ENCODE assay signal across 19 cellular contexts in the genomic region with DNA sequence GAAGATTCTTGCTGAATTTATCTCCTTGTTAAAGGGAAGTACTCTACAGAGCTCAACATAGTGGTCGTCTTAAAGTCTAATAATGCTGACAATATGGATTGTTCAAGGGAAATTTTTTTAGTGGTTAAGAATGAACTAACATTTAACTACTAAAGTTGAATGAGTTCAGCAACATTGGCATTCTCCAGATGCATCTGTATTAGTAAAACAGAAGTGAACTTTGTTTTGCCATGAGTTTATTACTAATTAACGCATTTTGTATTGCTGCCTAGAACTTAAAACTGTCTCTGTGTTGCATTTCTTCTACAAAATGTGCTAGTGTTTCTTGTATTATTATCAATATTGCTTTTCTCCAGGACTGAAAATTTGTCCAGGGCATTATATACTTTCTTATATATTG.
"Had no signal": no experiment of that assay in that cellular context is flagged by ENCODE, and none has a peak within 500 bp of the region (broad histone marks: within the 10 kb centered on the region; RNA-seq: fewer than 3 reads in every experiment).

No MANE protein-coding gene starts in this region.

- H3K4me1 ChIP-seq: gastrocnemius medialis, tibial nerve had no signal

- FAIRE-seq: astrocyte, islet of Langerhans, small intestine had no signal

- H3K9me3 ChIP-seq: gastrocnemius medialis, left ventricle myocardium inferior, sigmoid colon, tibial nerve had no signal

- H3K4me3 ChIP-seq: coronary artery, gastrocnemius medialis, left ventricle myocardium inferior, sigmoid colon, tibial nerve had no signal

- H3K36me3 ChIP-seq: brain microvascular endothelial cell, gastrocnemius medialis, left ventricle myocardium inferior, sigmoid colon had no signal

- ATAC-seq: effector memory CD8-positive, alpha-beta T cell; gastrocnemius medialis had no signal

- DNase-seq: activated B cell treated with CpG ODN at 0.5 μM for 24 hours; activated effector memory CD4-positive, alpha-beta T cell treated with Interleukin-2 at 50 U/mL for 16 hours; activated naive CD4-positive, alpha-beta T cell treated with anti-CD3 and anti-CD28 coated beads, Interleukin-2, amount 50 U/mL, for 16 hours; amniotic stem cell; brain microvascular endothelial cell; effector memory CD8-positive, alpha-beta T cell; erythroblast; gastrocnemius medialis; glutamatergic neuron; left ventricle myocardium inferior; retina; sigmoid colon; small intestine; stimulated activated CD4-positive, alpha-beta T cell treated with anti-CD3 and anti-CD28 coated beads, Interleukin-2, amount 100 ng/mL, for 24 hours; stimulated activated naive CD4-positive, alpha-beta T cell treated with Interleukin-2 at 50 U/mL for 16 hours had no signal

- H3K27me3 ChIP-seq: brain microvascular endothelial cell, gastrocnemius medialis, sigmoid colon, tibial nerve had no signal

- H3K27ac ChIP-seq: brain microvascular endothelial cell, coronary artery, gastrocnemius medialis, left ventricle myocardium inferior, sigmoid colon, tibial nerve had no signal
